Comparison of ENCODE assay signal across 10 cellular contexts in genomic region chr4:148353571-148353970, GRCh38.
"Had no signal": no experiment of that assay in that cellular context is flagged by ENCODE, and none has a peak within 500 bp of the region (broad histone marks: within the 10 kb centered on the region; RNA-seq: fewer than 3 reads in every experiment).

No MANE protein-coding gene starts in this region.

- ATAC-seq: GM23338, HCT116 had no signal

- H3K27ac ChIP-seq: GM23248 had no signal

- H3K4me2 ChIP-seq: GM23338 had no signal

- H3K9me3 Mint-ChIP-seq: GM23338 had no signal

- H3K9me3 ChIP-seq: HAP-1 had no signal

- H3K4me1 ChIP-seq: HAP-1 had no signal

- FAIRE-seq: H1, H54 had no signal

- H3K4me3 Mint-ChIP-seq: GM23338, HFFc6 had no signal

- DNase-seq: GM23248, GOT3, H7, HCEC 1CT, HFFc6 had no signal

- H3K9ac ChIP-seq: GM23248 had no signal

- H2AFZ ChIP-seq: GM23248, GM23338 had no signal

- H3K4me3 ChIP-seq: GM23248, GM23338, HAP-1 had no signal

- H3K27ac Mint-ChIP-seq: GM23338, HFFc6 had no signal

- H3K36me3 ChIP-seq: HAP-1 had no signal
